11 cellular contexts compared by ENCODE assay signal in genomic region chr15:70875001-70875782, GRCh38. TPM values are rescaled to one million over a fixed set of nuclear protein-coding genes. Genes with fewer than 3 reads are reported as not detected.
DNase-seq lines count a peak whose midpoint lies in the region; ATAC-seq, FAIRE-seq and TF ChIP-seq lines count a peak whose summit lies in the region.
"Had no signal": no experiment of that assay in that cellular context is flagged by ENCODE, and none has a peak within 500 bp of the region (broad histone marks: within the 10 kb centered on the region; RNA-seq: fewer than 3 reads in every experiment).

No MANE protein-coding gene starts in this region.

- H3K36me3 Mint-ChIP-seq in activated CD4-positive, alpha-beta T cell treated with anti-CD3 and anti-CD28 coated beads, Interleukin-2, amount 10 ng/mL, durations not matched to agents 24 days and 14 days (ENCODE audit: low read depth) = no peaks in the 10 kb centered on the region

- H3K4me2 ChIP-seq in KMS-11 (no peak overlapping the region; the same call in 1 of the 2 replicates), HepG2 (ENCODE audit: low read depth, low read length) (peak overlapping the region; percentile 4; the same call in 1 of the 2 replicates)

- peak; percentile 41; the same call in 1 of the 3 replicates for ATAC-seq in HepG2
- ATAC-seq: activated T-cell treated with anti-CD3 and anti-CD28 coated beads, Interleukin-2, amount 50 U/mL, for 4 hours had no signal

- H3K9me3 ChIP-seq in HepG2 (ENCODE audit: low read length) = no peaks in the 10 kb centered on the region

- POLR2A ChIA-PET in HepG2 (lab: Yijun Ruan, JAX) = interaction anchor here (0.6 to 1.9 kb wide), 4 partner anchors 11 to 41 kb away, joined by 3 to 10 read pairs (median 6); partner anchors contain the start of gene LARP6

- no peaks in the 10 kb centered on the region for H3K4me1 Mint-ChIP-seq in activated CD4-positive, alpha-beta T cell treated with anti-CD3 and anti-CD28 coated beads, Interleukin-2, amount 10 ng/mL, durations not matched to agents 24 days and 14 days

- DNase-seq in ACHN (peak; percentile 42), choroid plexus epithelial cell (ENCODE audit: low read depth) (peak; percentile 70), HepG2 (ENCODE audit: low spot score) (no peak), MV-4-11 (lab: John Stamatoyannopoulos, UW) (no peak), germinal center (ENCODE audit: low spot score) (no peak)
- DNase-seq in activated CD4-positive, alpha-beta T cell treated with anti-CD3 and anti-CD28 coated beads, Interleukin-2, amount 10 ng/mL, durations not matched to agents 24 days and 14 days = no peak
- DNase-seq in stimulated activated CD4-positive, alpha-beta T cell treated with anti-CD3 and anti-CD28 coated beads, Interleukin-4, amount 100 ng/mL, for 24 hours = no peak
- DNase-seq: activated T-cell treated with anti-CD3 and anti-CD28 coated beads, Interleukin-2, amount 50 U/mL, for 4 hours; NCI-H526 treated with DMSO at 0.1 percent for 48 hours had no signal

- no peak overlapping the region for H3K4me3 Mint-ChIP-seq in activated CD4-positive, alpha-beta T cell treated with anti-CD3 and anti-CD28 coated beads, Interleukin-2, amount 10 ng/mL, durations not matched to agents 24 days and 14 days
- H3K4me3 Mint-ChIP-seq: activated T-cell treated with anti-CD3 and anti-CD28 coated beads, Interleukin-2, amount 50 U/mL, for 4 hours; mesothelial cell of epicardium had no signal

- CTCF ChIA-PET in HepG2 (lab: Yijun Ruan, JAX; ENCODE audit: low intra/inter-chr PET ratio, low total read pairs) = interaction anchor here (0.7 to 2.1 kb wide), 3 partner anchors 45 to 50 kb away, joined by 3 to 10 read pairs (median 3); no protein-coding TSS in a partner anchor

- TF ChIP-seq EP300 in HepG2 (IDR thresholded peaks at IDR 0.05; ENCODE audit: low read depth in 2 of 2, low read length in 2 of 2) (no peak), HepG2 (CRISPR knock-in tag; IDR thresholded peaks at IDR 0.05; ENCODE audit: borderline replicate concordance) (no peak)

- no TSS peak for BruUV-seq in HepG2 (replicated peaks; lab: Mats Ljungman, UMichigan)

- H3K9ac ChIP-seq in KMS-11 = no peak overlapping the region
- H3K9ac ChIP-seq in HepG2 (ENCODE audit: insufficient read depth, low read depth, low read length) = no peak overlapping the region

- H3K4me1 ChIP-seq in KMS-11 (ENCODE audit: low read depth, poor library complexity, severe bottlenecking) (peaks cover 21% of the 10 kb centered on the region), HepG2 (ENCODE audit: insufficient read depth, low read length) (peaks cover 26% of the 10 kb centered on the region)

- peak; percentile 46 for FAIRE-seq in HepG2 (lab: Jason Lieb, UNC)

- H3K27ac ChIP-seq in KMS-11 (no peak overlapping the region), HepG2 (ENCODE audit: extremely low read length, insufficient read depth, low read length) (no peak overlapping the region)

- peaks cover 3% of the 10 kb centered on the region for H3K9me3 Mint-ChIP-seq in activated CD4-positive, alpha-beta T cell treated with anti-CD3 and anti-CD28 coated beads, Interleukin-2, amount 10 ng/mL, durations not matched to agents 24 days and 14 days

- no peak overlapping the region for H3K27ac Mint-ChIP-seq in activated CD4-positive, alpha-beta T cell treated with anti-CD3 and anti-CD28 coated beads, Interleukin-2, amount 10 ng/mL, durations not matched to agents 24 days and 14 days
- H3K27ac Mint-ChIP-seq: mesothelial cell of epicardium had no signal

- 57% methylated on average over 7 of the region's 7 CpGs for WGBS in HepG2 (ENCODE audit: low lambda C conversion rate)

- peaks cover 40% of the 10 kb centered on the region for H3K27me3 Mint-ChIP-seq in activated CD4-positive, alpha-beta T cell treated with anti-CD3 and anti-CD28 coated beads, Interleukin-2, amount 10 ng/mL, durations not matched to agents 24 days and 14 days

- TF ChIP-seq CTCF in KMS-11 (conservative IDR thresholded peaks at IDR 0.05; ENCODE audit: low read depth, low read length) (0 out of 2 replicates have a peak, but pooled peaks have one; percentile 12), choroid plexus epithelial cell (conservative IDR thresholded peaks at IDR 0.05; ENCODE audit: low read depth, low read length) (peak; percentile 79), HepG2 (CRISPR knock-in tag; IDR thresholded peaks at IDR 0.05) (peak; percentile 61)

- TF ChIP-seq POLR2A in HepG2 (IDR thresholded peaks at IDR 0.05; ENCODE audit: insufficient read depth in 1 of 2, low read depth in 2 of 2, low read length in 2 of 2) = no peak

- in situ Hi-C loops in ACHN (cut with HindIII; ENCODE audit: low pct_ligation_motif_present, low pct_unique_long_range_greater_than_20kb, low sequenced_read_pairs) (no loop called here), HepG2 (cut with HindIII; ENCODE audit: extremely low pct_ligation_motif_present, low pct_unique_long_range_greater_than_20kb) (loop anchor here (10.0 kb wide), 1 partner anchor 50 kb away; no protein-coding TSS in a partner anchor)

- H3K36me3 ChIP-seq in KMS-11 (ENCODE audit: insufficient read depth) (no peaks in the 10 kb centered on the region), HepG2 (replicated peaks in 1 of 2; ENCODE audit: control insufficient read depth in 1 of 2, insufficient read depth in 2 of 2, low read length in 2 of 2) (no peaks in the 10 kb centered on the region)

- H3K27me3 ChIP-seq in KMS-11 (ENCODE audit: insufficient read depth, low read depth) = no peaks in the 10 kb centered on the region
- no peaks in the 10 kb centered on the region for H3K27me3 ChIP-seq in HepG2 (ENCODE audit: control insufficient read depth in 1 of 2, insufficient read depth in 2 of 2, low read length in 2 of 2)

- TF ChIP-seq RAD21 in HepG2 (CRISPR knock-in tag; IDR thresholded peaks at IDR 0.05) = no peak

- no peak overlapping the region for H2AFZ ChIP-seq in KMS-11 (ENCODE audit: low read depth)
- H2AFZ ChIP-seq in HepG2 (ENCODE audit: low read length) = no peak overlapping the region

- intact Hi-C loops in HepG2 (cut with micrococcal nuclease; ENCODE audit: unreplicated experiment) = loop anchor here (1.0 kb wide), 1 partner anchor 50 kb away; no protein-coding TSS in a partner anchor
- intact Hi-C loops in activated CD4-positive, alpha-beta T cell treated with anti-CD3 and anti-CD28 coated beads, Interleukin-2, amount 10 ng/mL, durations not matched to agents 24 days and 14 days (cut with micrococcal nuclease) = no loop called here

- H3K4me3 ChIP-seq in KMS-11 (IDR thresholded peaks at IDR 0.05; ENCODE audit: insufficient read depth, low read depth, low read length) = no peak overlapping the region
- H3K4me3 ChIP-seq in choroid plexus epithelial cell (ENCODE audit: low read depth, low read length) = no peak overlapping the region
- no peak overlapping the region for H3K4me3 ChIP-seq in HepG2 (replicated peaks in 1 of 3; ENCODE audit: insufficient read depth in 1 of 3, low read depth in 2 of 3, low read length in 3 of 3)

- no peaks in the 10 kb centered on the region for H3K79me2 ChIP-seq in KMS-11 (ENCODE audit: insufficient read depth, low read depth)
- no peaks in the 10 kb centered on the region for H3K79me2 ChIP-seq in HepG2 (ENCODE audit: insufficient read depth, low read length)

- no peaks in the 10 kb centered on the region for H4K20me1 ChIP-seq in KMS-11 (ENCODE audit: insufficient read depth)
- H4K20me1 ChIP-seq in HepG2 (ENCODE audit: insufficient read depth, low read length) = no peaks in the 10 kb centered on the region

RNA-seq across cellular contexts. Expression of gene THAP10, which starts 17.0 kb away (rescaled TPM):
- total RNA-seq in HepG2 (2016; rRNA removed; fragmentation: Illumina TruSeq; extraction: Trizol) = 0.64 and 0.66 TPM in 2 replicates
- total RNA-seq in HepG2 (2016; cell fraction: cytosol; rRNA removed; fragmentation: Illumina TruSeq; extraction: Trizol; ENCODE audit: low read depth) = 0.79 TPM in 1 of 2 replicates, not detected in the other
- total RNA-seq in HepG2 (2016; cell fraction: insoluble cytoplasmic fraction; rRNA removed; fragmentation: Illumina TruSeq; extraction: Trizol) = 0.61 and 1.1 TPM in 2 replicates
- total RNA-seq in HepG2 (2016; cell fraction: membrane; rRNA removed; fragmentation: Illumina TruSeq; extraction: Trizol) = 0.37 and 0.52 TPM in 2 replicates
- total RNA-seq in HepG2 (2016; cell fraction: nucleus; rRNA removed; fragmentation: Illumina TruSeq; extraction: Trizol) = 0.56 and 0.84 TPM in 2 replicates
- polyA plus RNA-seq in HepG2 (2011; rRNA removed) = 0.46 and 0.69 TPM in 2 replicates
- 0.51 and 0.56 TPM in 2 replicates for polyA plus RNA-seq in HepG2 (2011; cell fraction: cytosol; rRNA removed)
- polyA plus RNA-seq in HepG2 (2011; cell fraction: nucleus; rRNA removed) = 0.68 and 0.69 TPM in 2 replicates
- 1.1 and 1.4 TPM in 2 replicates for polyA plus RNA-seq in HepG2 (2012)
- 0.17 and 0.35 TPM in 2 replicates for polyA plus RNA-seq in HepG2 (2016; cell fraction: cytosol; fragmentation: Illumina TruSeq; extraction: Trizol; ENCODE audit: low read depth)
- 1.3 and 1.6 TPM in 2 replicates for polyA plus RNA-seq in HepG2 (2016; cell fraction: insoluble cytoplasmic fraction; fragmentation: Illumina TruSeq; extraction: Trizol; ENCODE audit: low read depth)
- 0.53 and 0.68 TPM in 2 replicates for polyA plus RNA-seq in HepG2 (2016; cell fraction: membrane; fragmentation: Illumina TruSeq; extraction: Trizol; ENCODE audit: low read depth)
- polyA plus RNA-seq in HepG2 (2016; cell fraction: nucleus; fragmentation: Illumina TruSeq; extraction: Trizol; ENCODE audit: insufficient read depth, low read depth) = 0.99 and 1.2 TPM in 2 replicates
- polyA minus RNA-seq in HepG2 (2011; rRNA and poly(A)+ RNA removed; ENCODE audit: low replicate concordance) = 0.36 and 0.82 TPM in 2 replicates
- 0.40 and 0.62 TPM in 2 replicates for polyA minus RNA-seq in HepG2 (2011; cell fraction: cytosol; rRNA and poly(A)+ RNA removed)
- 0.25 and 0.64 TPM in 2 replicates for polyA minus RNA-seq in HepG2 (2011; cell fraction: nucleus; rRNA and poly(A)+ RNA removed)
- total RNA-seq in activated CD4-positive, alpha-beta T cell treated with anti-CD3 and anti-CD28 coated beads, Interleukin-2, amount 10 ng/mL, durations not matched to agents 24 days and 14 days = not detected in 2 replicates
- total RNA-seq: activated T-cell treated with anti-CD3 and anti-CD28 coated beads, Interleukin-2, amount 50 U/mL, for 4 hours had no signal

RNA-seq across cellular contexts. Expression of gene LRRC49, which starts 17.4 kb away (rescaled TPM):
- total RNA-seq in HepG2 (2016; rRNA removed; fragmentation: Illumina TruSeq; extraction: Trizol) = 1.00 and 2.0 TPM in 2 replicates
- 0.35 and 0.51 TPM in 2 replicates for total RNA-seq in HepG2 (2016; cell fraction: cytosol; rRNA removed; fragmentation: Illumina TruSeq; extraction: Trizol; ENCODE audit: low read depth)
- 1.4 and 1.6 TPM in 2 replicates for total RNA-seq in HepG2 (2016; cell fraction: insoluble cytoplasmic fraction; rRNA removed; fragmentation: Illumina TruSeq; extraction: Trizol)
- 1.1 and 1.3 TPM in 2 replicates for total RNA-seq in HepG2 (2016; cell fraction: membrane; rRNA removed; fragmentation: Illumina TruSeq; extraction: Trizol)
- total RNA-seq in HepG2 (2016; cell fraction: nucleus; rRNA removed; fragmentation: Illumina TruSeq; extraction: Trizol) = 2.0 and 3.1 TPM in 2 replicates
- 0.42 and 0.57 TPM in 2 replicates for polyA plus RNA-seq in HepG2 (2011; rRNA removed)
- 0.11 and 0.23 TPM in 2 replicates for polyA plus RNA-seq in HepG2 (2011; cell fraction: cytosol; rRNA removed)
- polyA plus RNA-seq in HepG2 (2011; cell fraction: nucleus; rRNA removed) = 0.19 and 0.45 TPM in 2 replicates
- 0.51 and 1.1 TPM in 2 replicates for polyA plus RNA-seq in HepG2 (2012)
- 0.29 and 0.34 TPM in 2 replicates for polyA plus RNA-seq in HepG2 (2016; cell fraction: cytosol; fragmentation: Illumina TruSeq; extraction: Trizol; ENCODE audit: low read depth)
- 0.80 and 0.97 TPM in 2 replicates for polyA plus RNA-seq in HepG2 (2016; cell fraction: insoluble cytoplasmic fraction; fragmentation: Illumina TruSeq; extraction: Trizol; ENCODE audit: low read depth)
- polyA plus RNA-seq in HepG2 (2016; cell fraction: membrane; fragmentation: Illumina TruSeq; extraction: Trizol; ENCODE audit: low read depth) = 0.23 and 0.52 TPM in 2 replicates
- polyA plus RNA-seq in HepG2 (2016; cell fraction: nucleus; fragmentation: Illumina TruSeq; extraction: Trizol; ENCODE audit: insufficient read depth, low read depth) = 0.44 and 2.6 TPM in 2 replicates
- 1.3 and 6.6 TPM in 2 replicates for polyA minus RNA-seq in HepG2 (2011; rRNA and poly(A)+ RNA removed; ENCODE audit: low replicate concordance)
- polyA minus RNA-seq in HepG2 (2011; cell fraction: cytosol; rRNA and poly(A)+ RNA removed) = not detected in 2 replicates
- 2.7 TPM in 2 replicates for polyA minus RNA-seq in HepG2 (2011; cell fraction: nucleus; rRNA and poly(A)+ RNA removed)
- total RNA-seq in activated CD4-positive, alpha-beta T cell treated with anti-CD3 and anti-CD28 coated beads, Interleukin-2, amount 10 ng/mL, durations not matched to agents 24 days and 14 days = not detected in 2 replicates
- total RNA-seq: activated T-cell treated with anti-CD3 and anti-CD28 coated beads, Interleukin-2, amount 50 U/mL, for 4 hours had no signal

RNA-seq across cellular contexts. Expression of gene LARP6, which starts 21.2 kb away (rescaled TPM):
- total RNA-seq in HepG2 (2016; rRNA removed; fragmentation: Illumina TruSeq; extraction: Trizol) = 2.9 and 3.0 TPM in 2 replicates
- total RNA-seq in HepG2 (2016; cell fraction: cytosol; rRNA removed; fragmentation: Illumina TruSeq; extraction: Trizol; ENCODE audit: low read depth) = 7.4 and 9.4 TPM in 2 replicates
- 3.1 and 3.9 TPM in 2 replicates for total RNA-seq in HepG2 (2016; cell fraction: insoluble cytoplasmic fraction; rRNA removed; fragmentation: Illumina TruSeq; extraction: Trizol)
- total RNA-seq in HepG2 (2016; cell fraction: membrane; rRNA removed; fragmentation: Illumina TruSeq; extraction: Trizol) = 5.3 and 6.4 TPM in 2 replicates
- 1.5 and 1.8 TPM in 2 replicates for total RNA-seq in HepG2 (2016; cell fraction: nucleus; rRNA removed; fragmentation: Illumina TruSeq; extraction: Trizol)
- polyA plus RNA-seq in HepG2 (2011; rRNA removed) = 8.2 and 9.7 TPM in 2 replicates
- 6.4 and 8.2 TPM in 2 replicates for polyA plus RNA-seq in HepG2 (2011; cell fraction: cytosol; rRNA removed)
- polyA plus RNA-seq in HepG2 (2011; cell fraction: nucleus; rRNA removed) = 4.1 and 4.2 TPM in 2 replicates
- polyA plus RNA-seq in HepG2 (2012) = 11.1 and 11.6 TPM in 2 replicates
- 11.8 and 12.8 TPM in 2 replicates for polyA plus RNA-seq in HepG2 (2016; cell fraction: cytosol; fragmentation: Illumina TruSeq; extraction: Trizol; ENCODE audit: low read depth)
- polyA plus RNA-seq in HepG2 (2016; cell fraction: insoluble cytoplasmic fraction; fragmentation: Illumina TruSeq; extraction: Trizol; ENCODE audit: low read depth) = 3.1 and 3.3 TPM in 2 replicates
- 6.5 and 8.6 TPM in 2 replicates for polyA plus RNA-seq in HepG2 (2016; cell fraction: membrane; fragmentation: Illumina TruSeq; extraction: Trizol; ENCODE audit: low read depth)
- 2.3 and 4.2 TPM in 2 replicates for polyA plus RNA-seq in HepG2 (2016; cell fraction: nucleus; fragmentation: Illumina TruSeq; extraction: Trizol; ENCODE audit: insufficient read depth, low read depth)
- 5.9 and 25.3 TPM in 2 replicates for polyA minus RNA-seq in HepG2 (2011; rRNA and poly(A)+ RNA removed; ENCODE audit: low replicate concordance)
- polyA minus RNA-seq in HepG2 (2011; cell fraction: cytosol; rRNA and poly(A)+ RNA removed) = 1.8 and 2.5 TPM in 2 replicates
- polyA minus RNA-seq in HepG2 (2011; cell fraction: nucleus; rRNA and poly(A)+ RNA removed) = 2.6 and 3.2 TPM in 2 replicates
- not detected in 2 replicates for total RNA-seq in activated CD4-positive, alpha-beta T cell treated with anti-CD3 and anti-CD28 coated beads, Interleukin-2, amount 10 ng/mL, durations not matched to agents 24 days and 14 days

Comparison
In these comparisons a context has a peak if more than half of its experiments do, and no peak if none do; other contexts are left out.
1. DNase-seq: peak in ACHN (single experiment) and choroid plexus epithelial cell (single experiment); none in HepG2 (single experiment), MV-4-11 (single experiment), activated CD4-positive, alpha-beta T cell treated with anti-CD3 and anti-CD28 coated beads, Interleukin-2, amount 10 ng/mL, durations not matched to agents 24 days and 14 days (single experiment), stimulated activated CD4-positive, alpha-beta T cell treated with anti-CD3 and anti-CD28 coated beads, Interleukin-4, amount 100 ng/mL, for 24 hours (single experiment) and germinal center (single experiment).
2. CTCF ChIP-seq: peak in every context shown above with its lines; median percentile 79 in choroid plexus epithelial cell; 61 in HepG2; 12 in KMS-11.